Comparison of ENCODE assay signal across 2 cellular contexts in the genomic region with DNA sequence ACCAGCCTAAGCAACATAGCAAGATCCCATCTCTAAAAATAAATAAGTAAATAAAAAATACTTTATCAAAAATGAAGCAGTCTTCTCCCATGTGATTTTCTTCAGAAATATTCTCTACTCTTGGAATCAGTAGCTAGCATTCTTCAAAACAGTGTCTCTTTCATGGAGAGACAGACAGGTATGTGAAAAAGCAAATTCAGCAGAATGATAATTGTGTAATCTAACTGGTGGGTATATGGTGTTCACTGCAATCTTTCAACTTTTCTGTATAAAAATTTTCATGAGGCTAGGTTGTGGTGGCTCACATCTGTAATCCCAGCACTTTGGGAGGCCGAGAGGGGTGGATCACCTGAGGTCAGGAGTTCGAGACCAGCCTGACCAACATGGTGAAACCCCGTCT.
A peak's percentile ranks its signal among the peaks of the same experiment; 100 is the strongest.
TF ChIP-seq lines count a peak whose summit lies in the region.

No MANE protein-coding gene starts in this region.

TF ChIP-seq in HepG2, 621 proteins besides CTCF, POLR2A, EP300 and RAD21:
- 0 out of 2 replicates have a peak, but pooled peaks have one; percentile 9 for TF ChIP-seq CEBPB (IDR thresholded peaks at IDR 0.05; ENCODE audit: borderline replicate concordance, low read depth, low read length)
- TF ChIP-seq ZNF431 (CRISPR knock-in tag; IDR thresholded peaks at IDR 0.05; ENCODE audit: borderline replicate concordance, low read depth), result no peak
- TF ChIP-seq, protein P1, sequence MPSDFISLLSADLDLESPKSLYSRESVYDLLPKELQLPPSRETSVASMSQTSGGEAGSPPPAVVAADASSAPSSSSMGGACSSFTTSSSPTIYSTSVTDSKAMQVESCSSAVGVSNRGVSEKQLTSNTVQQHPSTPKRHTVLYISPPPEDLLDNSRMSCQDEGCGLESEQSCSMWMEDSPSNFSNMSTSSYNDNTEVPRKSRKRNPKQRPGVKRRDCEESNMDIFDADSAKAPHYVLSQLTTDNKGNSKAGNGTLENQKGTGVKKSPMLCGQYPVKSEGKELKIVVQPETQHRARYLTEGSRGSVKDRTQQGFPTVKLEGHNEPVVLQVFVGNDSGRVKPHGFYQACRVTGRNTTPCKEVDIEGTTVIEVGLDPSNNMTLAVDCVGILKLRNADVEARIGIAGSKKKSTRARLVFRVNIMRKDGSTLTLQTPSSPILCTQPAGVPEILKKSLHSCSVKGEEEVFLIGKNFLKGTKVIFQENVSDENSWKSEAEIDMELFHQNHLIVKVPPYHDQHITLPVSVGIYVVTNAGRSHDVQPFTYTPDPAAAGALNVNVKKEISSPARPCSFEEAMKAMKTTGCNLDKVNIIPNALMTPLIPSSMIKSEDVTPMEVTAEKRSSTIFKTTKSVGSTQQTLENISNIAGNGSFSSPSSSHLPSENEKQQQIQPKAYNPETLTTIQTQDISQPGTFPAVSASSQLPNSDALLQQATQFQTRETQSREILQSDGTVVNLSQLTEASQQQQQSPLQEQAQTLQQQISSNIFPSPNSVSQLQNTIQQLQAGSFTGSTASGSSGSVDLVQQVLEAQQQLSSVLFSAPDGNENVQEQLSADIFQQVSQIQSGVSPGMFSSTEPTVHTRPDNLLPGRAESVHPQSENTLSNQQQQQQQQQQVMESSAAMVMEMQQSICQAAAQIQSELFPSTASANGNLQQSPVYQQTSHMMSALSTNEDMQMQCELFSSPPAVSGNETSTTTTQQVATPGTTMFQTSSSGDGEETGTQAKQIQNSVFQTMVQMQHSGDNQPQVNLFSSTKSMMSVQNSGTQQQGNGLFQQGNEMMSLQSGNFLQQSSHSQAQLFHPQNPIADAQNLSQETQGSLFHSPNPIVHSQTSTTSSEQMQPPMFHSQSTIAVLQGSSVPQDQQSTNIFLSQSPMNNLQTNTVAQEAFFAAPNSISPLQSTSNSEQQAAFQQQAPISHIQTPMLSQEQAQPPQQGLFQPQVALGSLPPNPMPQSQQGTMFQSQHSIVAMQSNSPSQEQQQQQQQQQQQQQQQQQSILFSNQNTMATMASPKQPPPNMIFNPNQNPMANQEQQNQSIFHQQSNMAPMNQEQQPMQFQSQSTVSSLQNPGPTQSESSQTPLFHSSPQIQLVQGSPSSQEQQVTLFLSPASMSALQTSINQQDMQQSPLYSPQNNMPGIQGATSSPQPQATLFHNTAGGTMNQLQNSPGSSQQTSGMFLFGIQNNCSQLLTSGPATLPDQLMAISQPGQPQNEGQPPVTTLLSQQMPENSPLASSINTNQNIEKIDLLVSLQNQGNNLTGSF (CRISPR knock-in tag; IDR thresholded peaks at IDR 0.05), result no peak
- TF ChIP-seq ZNF30 (CRISPR knock-in tag; IDR thresholded peaks at IDR 0.05), result no peak
- TF ChIP-seq ZNF232 (CRISPR knock-in tag; IDR thresholded peaks at IDR 0.05; ENCODE audit: borderline replicate concordance), result no peak
- TF ChIP-seq MAFK (conservative IDR thresholded peaks at IDR 0.05 in 1 of 2, IDR thresholded peaks at IDR 0.05 in 1 of 2; ENCODE audit: low read length in 2 of 2), result peak; percentile 57 to 63
- TF ChIP-seq, protein P2, sequence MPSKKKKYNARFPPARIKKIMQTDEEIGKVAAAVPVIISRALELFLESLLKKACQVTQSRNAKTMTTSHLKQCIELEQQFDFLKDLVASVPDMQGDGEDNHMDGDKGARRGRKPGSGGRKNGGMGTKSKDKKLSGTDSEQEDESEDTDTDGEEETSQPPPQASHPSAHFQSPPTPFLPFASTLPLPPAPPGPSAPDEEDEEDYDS (CRISPR knock-in tag; IDR thresholded peaks at IDR 0.05), result no peak
- TF ChIP-seq ZNF256 (CRISPR knock-in tag; conservative IDR thresholded peaks at IDR 0.05), result no peak
- TF ChIP-seq ZNF430 (CRISPR knock-in tag; IDR thresholded peaks at IDR 0.05), result no peak
- TF ChIP-seq MAFF (IDR thresholded peaks at IDR 0.05; ENCODE audit: low read depth, low read length), result peak; percentile 51
- TF ChIP-seq ETV6 (CRISPR knock-in tag; conservative IDR thresholded peaks at IDR 0.05), result no peak
- no peak for TF ChIP-seq TGIF2 (CRISPR knock-in tag; IDR thresholded peaks at IDR 0.05)
- TF ChIP-seq AGO2 (optimal IDR thresholded peaks at IDR 0.05; ENCODE audit: low read depth, low read length), result no peak
- TF ChIP-seq, protein P3, sequence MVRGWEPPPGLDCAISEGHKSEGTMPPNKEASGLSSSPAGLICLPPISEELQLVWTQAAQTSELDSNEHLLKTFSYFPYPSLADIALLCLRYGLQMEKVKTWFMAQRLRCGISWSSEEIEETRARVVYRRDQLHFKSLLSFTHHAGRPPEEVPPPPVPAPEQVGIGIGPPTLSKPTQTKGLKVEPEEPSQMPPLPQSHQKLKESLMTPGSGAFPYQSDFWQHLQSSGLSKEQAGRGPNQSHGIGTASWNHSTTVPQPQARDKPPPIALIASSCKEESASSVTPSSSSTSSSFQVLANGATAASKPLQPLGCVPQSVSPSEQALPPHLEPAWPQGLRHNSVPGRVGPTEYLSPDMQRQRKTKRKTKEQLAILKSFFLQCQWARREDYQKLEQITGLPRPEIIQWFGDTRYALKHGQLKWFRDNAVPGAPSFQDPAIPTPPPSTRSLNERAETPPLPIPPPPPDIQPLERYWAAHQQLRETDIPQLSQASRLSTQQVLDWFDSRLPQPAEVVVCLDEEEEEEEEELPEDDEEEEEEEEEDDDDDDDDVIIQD (CRISPR knock-in tag; IDR thresholded peaks at IDR 0.05; ENCODE audit: low read depth), result no peak
- TF ChIP-seq CCAR2 (optimal IDR thresholded peaks at IDR 0.05; ENCODE audit: low read depth, low read length), result no peak
- no peak for TF ChIP-seq ZNF891 (CRISPR knock-in tag; IDR thresholded peaks at IDR 0.05)
- no peak for TF ChIP-seq ZNF331 (CRISPR knock-in tag; IDR thresholded peaks at IDR 0.05)

TF ChIP-seq in K562, 482 proteins besides CTCF, POLR2A, EP300 and RAD21:
- TF ChIP-seq ZNF282 (CRISPR knock-in tag; IDR thresholded peaks at IDR 0.05) (no peak), ZNF316 (IDR thresholded peaks at IDR 0.05) (peak; percentile 55), NFATC3 (IDR thresholded peaks at IDR 0.05) (no peak), ZNF583 (CRISPR knock-in tag; IDR thresholded peaks at IDR 0.05) (no peak), ZNF175 (CRISPR knock-in tag; IDR thresholded peaks at IDR 0.05; ENCODE audit: low read depth) (no peak), MAFF (IDR thresholded peaks at IDR 0.05; ENCODE audit: low read length) (0 out of 2 replicates have a peak, but pooled peaks have one; percentile 5), ZNF408 (CRISPR knock-in tag; IDR thresholded peaks at IDR 0.05; ENCODE audit: low read depth) (no peak), CBFA2T2 (conservative IDR thresholded peaks at IDR 0.05) (no peak), TAF9B (IDR thresholded peaks at IDR 0.05; ENCODE audit: partially characterized antibody) (no peak), HDGF (IDR thresholded peaks at IDR 0.05) (no peak), NCOA2 (IDR thresholded peaks at IDR 0.05; ENCODE audit: partially characterized antibody in 2 of 2) (no peak), C11orf30 (IDR thresholded peaks at IDR 0.05; ENCODE audit: low read depth) (peak; percentile 34; the same call in 1 of the 2 replicates)
- TF ChIP-seq, protein P4, sequence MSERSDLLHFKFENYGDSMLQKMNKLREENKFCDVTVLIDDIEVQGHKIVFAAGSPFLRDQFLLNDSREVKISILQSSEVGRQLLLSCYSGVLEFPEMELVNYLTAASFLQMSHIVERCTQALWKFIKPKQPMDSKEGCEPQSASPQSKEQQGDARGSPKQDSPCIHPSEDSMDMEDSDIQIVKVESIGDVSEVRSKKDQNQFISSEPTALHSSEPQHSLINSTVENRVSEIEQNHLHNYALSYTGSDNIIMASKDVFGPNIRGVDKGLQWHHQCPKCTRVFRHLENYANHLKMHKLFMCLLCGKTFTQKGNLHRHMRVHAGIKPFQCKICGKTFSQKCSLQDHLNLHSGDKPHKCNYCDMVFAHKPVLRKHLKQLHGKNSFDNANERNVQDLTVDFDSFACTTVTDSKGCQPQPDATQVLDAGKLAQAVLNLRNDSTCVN (CRISPR knock-in tag; IDR thresholded peaks at IDR 0.05), result no peak
- TF ChIP-seq, protein P5, sequence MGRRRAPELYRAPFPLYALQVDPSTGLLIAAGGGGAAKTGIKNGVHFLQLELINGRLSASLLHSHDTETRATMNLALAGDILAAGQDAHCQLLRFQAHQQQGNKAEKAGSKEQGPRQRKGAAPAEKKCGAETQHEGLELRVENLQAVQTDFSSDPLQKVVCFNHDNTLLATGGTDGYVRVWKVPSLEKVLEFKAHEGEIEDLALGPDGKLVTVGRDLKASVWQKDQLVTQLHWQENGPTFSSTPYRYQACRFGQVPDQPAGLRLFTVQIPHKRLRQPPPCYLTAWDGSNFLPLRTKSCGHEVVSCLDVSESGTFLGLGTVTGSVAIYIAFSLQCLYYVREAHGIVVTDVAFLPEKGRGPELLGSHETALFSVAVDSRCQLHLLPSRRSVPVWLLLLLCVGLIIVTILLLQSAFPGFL (CRISPR knock-in tag; IDR thresholded peaks at IDR 0.05), result no peak
